Comparison of ENCODE assay signal across 9 cellular contexts in the genomic region with DNA sequence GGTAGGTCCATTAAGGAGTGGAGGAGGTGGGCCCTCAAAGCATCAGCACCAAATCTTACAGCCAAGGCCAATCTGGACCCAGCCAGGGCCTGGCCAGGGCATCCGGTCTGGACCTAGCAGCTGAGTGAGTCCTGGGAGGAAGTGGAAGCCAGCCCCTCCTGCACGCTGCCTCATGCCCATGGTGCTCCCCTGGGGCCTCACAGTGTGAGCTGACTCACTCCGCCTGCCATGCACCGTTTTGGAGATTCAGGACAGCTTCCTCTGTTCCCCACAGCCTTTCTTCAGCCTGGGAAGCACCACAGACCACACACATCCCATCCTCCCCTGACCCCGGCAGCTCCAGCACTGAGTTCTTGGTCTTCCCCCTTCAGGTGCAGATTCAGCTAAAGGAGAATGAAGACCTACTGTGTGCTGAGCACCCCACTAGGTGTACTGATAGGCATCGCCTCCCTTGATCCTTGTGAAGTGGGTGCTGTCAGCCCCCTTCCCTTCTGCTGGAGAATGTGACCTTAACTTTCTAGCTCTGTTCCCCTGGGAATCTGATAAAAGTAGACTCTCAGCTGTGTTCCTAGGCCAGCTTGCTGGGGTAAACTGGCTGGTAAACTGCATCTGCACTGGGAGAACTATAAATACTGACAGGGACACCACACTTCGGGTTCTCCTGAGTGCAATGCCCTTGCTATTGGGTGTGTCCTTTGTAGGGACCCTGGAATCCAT. TPM values are rescaled to one million over a fixed set of nuclear protein-coding genes. Genes with fewer than 3 reads are reported as not detected.
DNase-seq lines count a peak whose midpoint lies in the region; ATAC-seq and TF ChIP-seq lines count a peak whose summit lies in the region.
"Had no signal": no experiment of that assay in that cellular context is flagged by ENCODE, and none has a peak within 500 bp of the region (broad histone marks: within the 10 kb centered on the region; RNA-seq: fewer than 3 reads in every experiment).

No MANE protein-coding gene starts in this region.

- peak overlapping the region; percentile 68 for H3K27ac ChIP-seq in AG04450 (ENCODE audit: low read depth, low read length)
- no peak overlapping the region for H3K27ac ChIP-seq in RWPE1
- H3K27ac ChIP-seq in heart right ventricle, result no peak overlapping the region

- H3K36me3 ChIP-seq in heart right ventricle, result no peaks in the 10 kb centered on the region

- no peak for TF ChIP-seq CTCF in AG04450 (IDR thresholded peaks at IDR 0.05; ENCODE audit: low read depth, low read length)
- no peak for TF ChIP-seq CTCF in RWPE1 (conservative IDR thresholded peaks at IDR 0.05; ENCODE audit: low read depth)
- TF ChIP-seq CTCF in heart right ventricle (IDR thresholded peaks at IDR 0.05), result no peak

- WGBS in heart right ventricle, 2 donors, result 53 to 55% methylated on average over 7 of the region's 7 CpGs

- POLR2A ChIA-PET in AG04450 (lab: Yijun Ruan, JAX) (interaction anchor here (0.5 to 2.0 kb wide), 2 partner anchors 9 to 21 kb away, joined by 3 to 15 read pairs; no protein-coding TSS in a partner anchor), RWPE1 (lab: Yijun Ruan, JAX; ENCODE audit: low non-redundant PET) (no interaction called here), HEK293T (lab: Yijun Ruan, JAX) (no interaction called here)

- CTCF ChIA-PET in AG04450 (lab: Charles Lee), result interaction anchor here (0.8 to 2.0 kb wide), 4 partner anchors 9 to 702 kb away, joined by 3 to 16 read pairs (median 5); no protein-coding TSS in a partner anchor
- CTCF ChIA-PET in RWPE1 (lab: Yijun Ruan, JAX), result no interaction called here
- CTCF ChIA-PET in HEK293T (lab: Yijun Ruan, JAX), result interaction anchor here (0.7 to 1.3 kb wide), 2 partner anchors 9 to 381 kb away, joined by 3 to 6 read pairs; no protein-coding TSS in a partner anchor

- H3K9me3 ChIP-seq in AG04450 (ENCODE audit: control insufficient read depth, insufficient read depth, low read length) (peaks cover 6% of the 10 kb centered on the region; the same call in 1 of the 2 replicates), heart right ventricle (peaks cover 0 to 9% (median 0%) of the 10 kb centered on the region in 11 donors)

- intact Hi-C loops in heart right ventricle (cut with DNase I), result no loop called here

- H3K4me1 ChIP-seq in heart right ventricle, result peaks cover 0 to 35% (median 14%) of the 10 kb centered on the region in 9 donors

- H3K27me3 ChIP-seq in AG04450 (ENCODE audit: control insufficient read depth, insufficient read depth, low read length) (peaks cover 4% of the 10 kb centered on the region), heart right ventricle (peaks cover 0 to 19% (median 0%) of the 10 kb centered on the region in 7 donors)

- ATAC-seq in GM21786 (IDR thresholded peaks at IDR 0.05; ENCODE audit: unreplicated experiment) (peak; percentile 89), heart right ventricle (peak in 7 of 8 donors; percentile 38 to 78 (median 65))

- H3K4me3 ChIP-seq in AG04450 (ENCODE audit: low read depth, low read length), result no peak overlapping the region
- no peak overlapping the region for H3K4me3 ChIP-seq in heart right ventricle

- peak; percentile 58 for DNase-seq in AG04450 (ENCODE audit: low read depth, low spot score)
- peak; percentile 36 for DNase-seq in RWPE1 (ENCODE audit: low spot score)
- peak; percentile 30 to 41 for DNase-seq in heart right ventricle
- no peak for DNase-seq in NCI-H82 (lab: John Stamatoyannopoulos, UW)
- no peak for DNase-seq in cortex of kidney (lab: John Stamatoyannopoulos, UW)
- DNase-seq in effector CD4-positive, alpha-beta T cell, result no peak
- DNase-seq in HEK293T (ENCODE audit: extremely low spot score), result no peak
- DNase-seq: NCI-H446 had no signal

TF ChIP-seq in HEK293T, 16 proteins besides CTCF, POLR2A, EP300 and RAD21:
- TF ChIP-seq SP1 (IDR thresholded peaks at IDR 0.05), result no peak
- TF ChIP-seq ELF4 (IDR thresholded peaks at IDR 0.05), result no peak

RNA-seq across cellular contexts. Expression of a gene that starts 36.8 kb away (rescaled TPM):
- polyA plus RNA-seq in AG04450 (2011; rRNA removed), result 195 and 268 TPM in 2 replicates
- polyA minus RNA-seq in AG04450 (2011; rRNA and poly(A)+ RNA removed), result 380 and 487 TPM in 2 replicates
- total RNA-seq in heart right ventricle, result 10 to 100 TPM; 48.0 to 69.6 (median 52.4) TPM
- 100 to 1,000 TPM in 1 of 2 donors, 10 to 100 TPM in 1; 28.4 to 175 TPM for polyA plus RNA-seq in heart right ventricle

Comparison
In these comparisons a context has a peak if more than half of its experiments do, and no peak if none do; other contexts are left out.
1. DNase-seq: peak in AG04450 (single experiment), RWPE1 (single experiment) and heart right ventricle (2 of 2); none in NCI-H82 (single experiment), cortex of kidney (single experiment), effector CD4-positive, alpha-beta T cell (single experiment) and HEK293T (single experiment).